18 cellular contexts compared by ENCODE assay signal in the genomic region with DNA sequence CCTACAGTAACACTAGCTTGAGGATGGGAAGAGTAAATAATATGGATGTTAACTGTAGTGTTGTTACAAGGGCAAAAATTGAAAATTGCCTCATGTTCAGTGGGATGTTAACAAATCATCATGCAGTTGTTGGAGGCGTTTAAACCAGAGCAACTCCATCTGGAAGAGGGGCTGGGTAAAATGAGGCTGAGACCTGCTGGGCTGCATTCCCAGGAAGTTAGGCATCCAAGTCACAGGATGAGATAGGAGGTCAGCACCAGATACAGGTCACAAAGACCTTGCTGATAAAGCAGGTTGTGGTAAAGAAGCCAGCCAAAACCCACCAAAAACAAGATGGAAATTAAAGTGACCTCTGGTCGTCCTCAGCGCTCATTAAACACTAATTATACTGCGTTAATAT.
"Had no signal": no experiment of that assay in that cellular context is flagged by ENCODE, and none has a peak within 500 bp of the region (broad histone marks: within the 10 kb centered on the region; RNA-seq: fewer than 3 reads in every experiment).

No MANE protein-coding gene starts in this region.

- H3K4me3 Mint-ChIP-seq: endodermal cell, natural killer cell, neural crest cell had no signal

- H3K4me3 ChIP-seq: colonic mucosa, heart left ventricle, mucosa of descending colon, right atrium auricular region, sigmoid colon, skin epidermis, upper lobe of left lung, uterus had no signal

- H3K4me1 Mint-ChIP-seq: natural killer cell had no signal

- H3K4me1 ChIP-seq: uterus had no signal

- H3K27ac ChIP-seq: heart left ventricle, right atrium auricular region, sigmoid colon, skin epidermis, upper lobe of left lung, uterus had no signal

- DNase-seq: colonic mucosa; dermis blood vessel endothelial cell; effector CD4-positive, alpha-beta T cell; endodermal cell; heart left ventricle; hippocampal formation; kidney glomerular epithelial cell; mucosa of descending colon; natural killer cell; sigmoid colon; stimulated activated CD4-positive, alpha-beta T cell treated with anti-CD3 and anti-CD28 coated beads, Interleukin-12 subunit alpha, Interleukin-12 subunit beta, amount 100 ng/mL, for 4 hours; stimulated activated naive CD4-positive, alpha-beta T cell; upper lobe of left lung; uterus had no signal

- H3K36me3 Mint-ChIP-seq: natural killer cell had no signal

- H3K9me3 ChIP-seq: colonic mucosa, heart left ventricle, mucosa of descending colon, right atrium auricular region, sigmoid colon, upper lobe of left lung, uterus had no signal

- H3K27ac Mint-ChIP-seq: endodermal cell, natural killer cell had no signal

- ATAC-seq: esophagus mucosa, heart left ventricle, mucosa of descending colon, natural killer cell had no signal

- H3K27me3 ChIP-seq: colonic mucosa, heart left ventricle, right atrium auricular region, sigmoid colon, upper lobe of left lung, uterus had no signal

- H3K36me3 ChIP-seq: colonic mucosa, heart left ventricle, right atrium auricular region, sigmoid colon, upper lobe of left lung, uterus had no signal

- H3K9me3 Mint-ChIP-seq: endodermal cell, natural killer cell, neural crest cell had no signal
